8 cellular contexts compared by ENCODE assay signal in the genomic region with DNA sequence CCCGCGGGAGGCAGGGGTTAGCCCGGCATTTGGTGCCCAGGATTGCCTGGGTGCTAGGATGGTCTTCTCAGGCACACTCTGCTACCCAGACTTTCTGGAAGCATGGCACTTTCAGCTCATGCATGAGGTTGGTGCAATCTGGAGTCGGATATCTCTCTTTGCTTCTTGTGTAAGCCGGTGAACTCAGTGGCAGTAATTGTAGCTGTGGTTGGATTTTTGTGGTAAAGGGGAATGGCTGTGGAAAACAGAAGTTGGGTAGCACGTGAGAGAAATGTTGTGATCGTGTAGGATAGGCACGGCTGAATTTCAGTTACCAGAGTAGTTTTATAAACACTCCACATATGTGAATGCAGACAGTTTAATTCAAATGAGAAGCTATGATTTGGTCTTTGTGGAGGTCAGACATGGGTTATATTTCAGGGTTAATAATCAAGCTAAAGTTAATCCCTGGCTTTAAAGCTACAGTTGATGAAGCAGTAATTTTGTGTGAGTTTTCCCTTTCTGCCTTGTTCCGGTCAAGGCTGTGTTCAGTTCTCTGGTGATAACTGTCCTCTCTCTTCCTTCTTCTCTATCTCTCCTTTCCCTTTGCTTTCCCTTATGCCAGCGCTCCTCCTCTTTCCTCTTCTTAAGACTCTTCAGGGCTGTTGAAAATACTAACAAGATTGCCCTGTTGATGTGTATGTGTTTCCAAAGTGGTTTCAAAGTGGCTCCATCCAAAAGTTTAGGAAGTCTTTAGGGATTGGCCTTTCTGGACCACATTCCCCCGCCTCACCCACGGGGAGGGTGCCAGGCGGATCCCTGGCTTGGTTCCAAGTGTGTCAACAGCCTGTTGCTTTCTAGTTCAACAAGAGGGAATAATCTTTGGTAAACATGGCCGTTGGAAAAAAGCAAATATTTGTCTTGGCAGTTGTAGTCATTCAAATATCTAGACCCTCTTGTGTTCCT.
DNase-seq lines count a peak whose midpoint lies in the region; TF ChIP-seq lines count a peak whose summit lies in the region.

No MANE protein-coding gene starts in this region.

- H3K9me2 ChIP-seq in OCI-LY7 (ENCODE audit: insufficient read depth, low read length): no peaks in the 10 kb centered on the region

- H3K79me2 ChIP-seq in OCI-LY7 (ENCODE audit: insufficient read depth, low read depth, low read length): no peaks in the 10 kb centered on the region

- POLR2A ChIA-PET in OCI-LY7 (lab: Charles Lee): interaction anchor here (0.5 kb wide), 1 partner anchor 1582 kb away, joined by 3 read pairs; the partner anchor contains the start of gene SNX22

- TF ChIP-seq EP300 in ovary (IDR thresholded peaks at IDR 0.05): no peak

- TF ChIP-seq CTCF in choroid plexus epithelial cell (conservative IDR thresholded peaks at IDR 0.05; ENCODE audit: low read depth, low read length) (no peak), ovary (IDR thresholded peaks at IDR 0.05) (no peak), spleen (IDR thresholded peaks at IDR 0.05 in 8 of 11, conservative IDR thresholded peaks at IDR 0.05 in 3 of 11) (no peak), OCI-LY7 (conservative IDR thresholded peaks at IDR 0.05; ENCODE audit: low read length) (no peak)

- H3K9me3 ChIP-seq in ovary: no peaks in the 10 kb centered on the region
- no peaks in the 10 kb centered on the region for H3K9me3 ChIP-seq in spleen
- H3K9me3 ChIP-seq in OCI-LY7 (ENCODE audit: low read length): no peaks in the 10 kb centered on the region

- no peak overlapping the region for H2AFZ ChIP-seq in OCI-LY7 (ENCODE audit: low read length)

- H3K27ac ChIP-seq in ovary (peak overlapping the region in 1 of 2 donors; percentile 19), spleen (no peak overlapping the region), OCI-LY7 (ENCODE audit: low read depth, low read length, poor library complexity, severe bottlenecking) (no peak overlapping the region)

- H4K20me1 ChIP-seq in OCI-LY7 (ENCODE audit: insufficient read depth, low read length): no peaks in the 10 kb centered on the region

- DNase-seq in EH (ENCODE audit: low read depth) (peak; percentile 95), NCI-H2171 (lab: John Stamatoyannopoulos, UW) (peak; percentile 26), choroid plexus epithelial cell (ENCODE audit: low read depth) (peak; percentile 76), ovary (peak; percentile 36 to 82 (median 76)), spleen (no peak), DMS114 treated with DMSO at 0.1 percent for 48 hours (lab: John Stamatoyannopoulos, UW; ENCODE audit: unreplicated experiment) (no peak), erythroblast (lab: John Stamatoyannopoulos, UW) (no peak), OCI-LY7 (ENCODE audit: low spot score) (no peak)

- intact Hi-C loops in ovary (cut with DNase I) (no loop called here), spleen (cut with DNase I; ENCODE audit: low total_unique reads) (no loop called here), OCI-LY7 (cut with micrococcal nuclease; ENCODE audit: unreplicated experiment) (no loop called here)

- H3K27me3 ChIP-seq in ovary (no peaks in the 10 kb centered on the region), spleen (replicated peaks in 1 of 7) (no peaks in the 10 kb centered on the region)

- H3K36me3 ChIP-seq in ovary (no peaks in the 10 kb centered on the region), spleen (no peaks in the 10 kb centered on the region), OCI-LY7 (ENCODE audit: insufficient read depth, low read length) (no peaks in the 10 kb centered on the region)

- CTCF ChIA-PET in OCI-LY7 (lab: Charles Lee; ENCODE audit: unreplicated experiment): no interaction called here

- peaks cover 8% of the 10 kb centered on the region for H3K4me1 ChIP-seq in ovary (ENCODE audit: insufficient read depth)
- no peaks in the 10 kb centered on the region for H3K4me1 ChIP-seq in spleen
- H3K4me1 ChIP-seq in OCI-LY7 (ENCODE audit: insufficient read depth, low read length, poor library complexity, severe bottlenecking): peaks cover 24% of the 10 kb centered on the region

- WGBS in ovary, 3 donors: 39 to 61% (median 42%) methylated on average over 14 of the region's 14 CpGs
- WGBS in spleen, 5 donors: 67 to 81% (median 74%) methylated on average over 14 of the region's 14 CpGs

- no peak for TF ChIP-seq POLR2A in ovary (IDR thresholded peaks at IDR 0.05)
- no peak for TF ChIP-seq POLR2A in spleen (IDR thresholded peaks at IDR 0.05)
- TF ChIP-seq POLR2A in erythroblast (IDR thresholded peaks at IDR 0.05; ENCODE audit: low read length): no peak

- BruUV-seq in OCI-LY7 (replicated peaks; lab: Mats Ljungman, UMichigan): no TSS peak

- H3K4me3 ChIP-seq in choroid plexus epithelial cell (ENCODE audit: low read depth, low read length) (no peak overlapping the region), ovary (no peak overlapping the region), spleen (no peak overlapping the region), OCI-LY7 (ENCODE audit: low read depth, low read length, poor library complexity, severe bottlenecking) (no peak overlapping the region)

- H3K4me2 ChIP-seq in OCI-LY7 (ENCODE audit: low read length): no peak overlapping the region

Comparison
In these comparisons a context has a peak if more than half of its experiments do, and no peak if none do; other contexts are left out.
1. DNase-seq: peak in EH (single experiment), NCI-H2171 (single experiment), choroid plexus epithelial cell (single experiment) and ovary (5 of 5); none in spleen (single experiment), DMS114 treated with DMSO at 0.1 percent for 48 hours (single experiment), erythroblast (0 of 2) and OCI-LY7 (single experiment).